Comparison of ENCODE assay signal across 24 cellular contexts in the genomic region with DNA sequence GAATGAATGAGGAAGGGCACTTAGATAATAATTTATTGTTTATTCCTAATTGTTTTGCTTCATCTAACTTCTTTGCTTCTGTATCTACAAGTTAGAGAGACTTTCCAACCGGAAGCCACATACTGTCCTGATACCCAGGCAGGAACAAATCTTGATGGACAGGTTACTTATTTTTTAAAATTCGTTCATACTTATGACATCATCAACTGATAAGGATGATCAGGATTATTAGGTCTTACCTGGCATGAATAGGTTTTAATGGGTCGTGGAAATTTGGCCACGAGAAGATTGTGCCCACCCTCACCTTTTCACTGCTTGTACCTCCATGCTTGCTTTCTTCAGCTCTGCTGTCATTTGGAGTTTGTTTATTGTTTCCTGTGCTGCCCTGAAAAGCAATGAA. TPM values are rescaled to one million over a fixed set of nuclear protein-coding genes. Genes with fewer than 3 reads are reported as not detected.
DNase-seq lines count a peak whose midpoint lies in the region; ATAC-seq and TF ChIP-seq lines count a peak whose summit lies in the region.
"Had no signal": no experiment of that assay in that cellular context is flagged by ENCODE, and none has a peak within 500 bp of the region (broad histone marks: within the 10 kb centered on the region; RNA-seq: fewer than 3 reads in every experiment).

No MANE protein-coding gene starts in this region.

- H3K9me2 ChIP-seq in GM23338 (ENCODE audit: insufficient read depth): no peaks in the 10 kb centered on the region

- CTCF ChIA-PET in HEK293 (lab: Yijun Ruan, JAX): interaction anchor here (1.4 kb wide), 1 partner anchor 20 kb away, joined by 5 read pairs; no protein-coding TSS in a partner anchor

- no peak overlapping the region for H3K4me3 ChIP-seq in GM23338
- H3K4me3 ChIP-seq in HEK293 (ENCODE audit: low read depth, low read length): no peak overlapping the region
- no peak overlapping the region for H3K4me3 ChIP-seq in neural progenitor cell
- H3K4me3 ChIP-seq: BLaER1 had no signal

- H3K4me2 ChIP-seq in GM23338: no peak overlapping the region
- no peak overlapping the region for H3K4me2 ChIP-seq in neural progenitor cell
- H3K4me2 ChIP-seq: BLaER1 had no signal

- ATAC-seq in GM23338: no peak

- peaks cover under 1% of the 10 kb centered on the region; the same call in 1 of the 3 replicates for H3K9me3 Mint-ChIP-seq in GM23338
- H3K9me3 Mint-ChIP-seq in neural progenitor cell: peaks cover 4% of the 10 kb centered on the region
- no peaks in the 10 kb centered on the region for H3K9me3 Mint-ChIP-seq in activated CD4-positive, alpha-beta T cell treated with anti-CD3 and anti-CD28 coated beads, Interleukin-2, amount 10 ng/mL, durations not matched to agents 24 days and 14 days

- peak overlapping the region; percentile 81; the same call in 1 of the 2 replicates for H2AFZ ChIP-seq in GM23338
- H2AFZ ChIP-seq in neural progenitor cell (replicated peaks): peak overlapping the region; percentile 86

- no peaks in the 10 kb centered on the region for H3K36me3 Mint-ChIP-seq in GM23338 (ENCODE audit: low read depth)
- H3K36me3 Mint-ChIP-seq in neural progenitor cell: no peaks in the 10 kb centered on the region
- no peaks in the 10 kb centered on the region for H3K36me3 Mint-ChIP-seq in activated CD4-positive, alpha-beta T cell treated with anti-CD3 and anti-CD28 coated beads, Interleukin-2, amount 10 ng/mL, durations not matched to agents 24 days and 14 days (ENCODE audit: low read depth)
- H3K36me3 Mint-ChIP-seq: CD14-positive monocyte; CD4-positive, alpha-beta memory T cell; CD4-positive, CD25-positive, alpha-beta regulatory T cell had no signal

- H3K27ac ChIP-seq in GM23338 (ENCODE audit: low read depth): no peak overlapping the region
- no peak overlapping the region for H3K27ac ChIP-seq in HEK293 (ENCODE audit: extremely low read depth, low read depth, low read length)
- H3K27ac ChIP-seq in neural progenitor cell: no peak overlapping the region
- H3K27ac ChIP-seq: BLaER1 had no signal

- intact Hi-C loops in activated CD4-positive, alpha-beta T cell treated with anti-CD3 and anti-CD28 coated beads, Interleukin-2, amount 10 ng/mL, durations not matched to agents 24 days and 14 days (cut with micrococcal nuclease): no loop called here

- H3F3A ChIP-seq in GM23338 (replicated peaks; ENCODE audit: low read depth) (no peaks in the 10 kb centered on the region), neural progenitor cell (ENCODE audit: low read depth) (no peaks in the 10 kb centered on the region)

- no peaks in the 10 kb centered on the region for H3K4me1 ChIP-seq in GM23338 (ENCODE audit: insufficient read depth)
- H3K4me1 ChIP-seq in HEK293 (ENCODE audit: control insufficient read depth, insufficient read depth, low read length): no peaks in the 10 kb centered on the region
- no peaks in the 10 kb centered on the region for H3K4me1 ChIP-seq in neural progenitor cell
- H3K4me1 ChIP-seq: BE2C, BLaER1 had no signal

- H3K4me3 Mint-ChIP-seq in GM23338 (no peak overlapping the region), neural progenitor cell (no peak overlapping the region)
- H3K4me3 Mint-ChIP-seq in activated CD4-positive, alpha-beta T cell treated with anti-CD3 and anti-CD28 coated beads, Interleukin-2, amount 10 ng/mL, durations not matched to agents 24 days and 14 days: no peak overlapping the region
- H3K4me3 Mint-ChIP-seq: CD14-positive monocyte; CD4-positive, alpha-beta memory T cell; CD4-positive, CD25-positive, alpha-beta regulatory T cell; CD8-positive, alpha-beta memory T cell had no signal

- H3K4me1 Mint-ChIP-seq in GM23338 (no peaks in the 10 kb centered on the region), neural progenitor cell (no peaks in the 10 kb centered on the region)
- no peaks in the 10 kb centered on the region for H3K4me1 Mint-ChIP-seq in activated CD4-positive, alpha-beta T cell treated with anti-CD3 and anti-CD28 coated beads, Interleukin-2, amount 10 ng/mL, durations not matched to agents 24 days and 14 days
- H3K4me1 Mint-ChIP-seq: CD14-positive monocyte; CD4-positive, alpha-beta memory T cell; CD4-positive, CD25-positive, alpha-beta regulatory T cell; CD8-positive, alpha-beta memory T cell had no signal

- no peak overlapping the region for H3K9ac ChIP-seq in neural progenitor cell
- H3K9ac ChIP-seq: BLaER1 had no signal

- TF ChIP-seq CTCF in GM23338 (conservative IDR thresholded peaks at IDR 0.05; ENCODE audit: low read depth in 2 of 2) (no peak), HEK293 (tag by site-specific recombination; IDR thresholded peaks at IDR 0.05) (no peak), neural progenitor cell (IDR thresholded peaks at IDR 0.05) (no peak)

- no peaks in the 10 kb centered on the region for H3K27me3 ChIP-seq in GM23338 (ENCODE audit: insufficient read depth)
- H3K27me3 ChIP-seq in neural progenitor cell: no peaks in the 10 kb centered on the region
- H3K27me3 ChIP-seq: BLaER1 had no signal

- no peak for DNase-seq in GM23338 (ENCODE audit: low spot score)
- DNase-seq in neural progenitor cell (ENCODE audit: low spot score): no peak
- DNase-seq in cortex of kidney (lab: John Stamatoyannopoulos, UW): no peak
- no peak for DNase-seq in activated CD4-positive, alpha-beta T cell treated with anti-CD3 and anti-CD28 coated beads, Interleukin-2, amount 10 ng/mL, durations not matched to agents 24 days and 14 days
- DNase-seq: 8988T; ACHN; BE2C; C1 segment of cervical spinal cord; CD4-positive, alpha-beta memory T cell; CD4-positive, CD25-positive, alpha-beta regulatory T cell; CD8-positive, alpha-beta memory T cell; COR-L47; DMS 273 treated with DMSO at 0.1 percent for 48 hours; DMS153; DMS53; DMS79; DND-41; EL; GDM1 had no signal

- POLR2A ChIA-PET in HEK293 (lab: Yijun Ruan, JAX): no interaction called here

- H3K9me3 ChIP-seq in HEK293 (ENCODE audit: control insufficient read depth, insufficient read depth, low read depth, low read length) (no peaks in the 10 kb centered on the region), neural progenitor cell (ENCODE audit: low read depth) (peaks cover 5% of the 10 kb centered on the region)
- H3K9me3 ChIP-seq: BE2C had no signal

- no peaks in the 10 kb centered on the region for H4K20me1 ChIP-seq in GM23338 (replicated peaks; ENCODE audit: insufficient read depth)
- H4K20me1 ChIP-seq in neural progenitor cell (ENCODE audit: low read depth): no peaks in the 10 kb centered on the region
- H4K20me1 ChIP-seq: BLaER1 had no signal

- H3K27me3 Mint-ChIP-seq in GM23338 (ENCODE audit: insufficient read depth, low read depth, poor library complexity) (peaks cover 2% of the 10 kb centered on the region), neural progenitor cell (ENCODE audit: insufficient read depth, low read depth) (no peaks in the 10 kb centered on the region)
- H3K27me3 Mint-ChIP-seq in activated CD4-positive, alpha-beta T cell treated with anti-CD3 and anti-CD28 coated beads, Interleukin-2, amount 10 ng/mL, durations not matched to agents 24 days and 14 days: peaks cover 12% of the 10 kb centered on the region

- H3K36me3 ChIP-seq in GM23338 (ENCODE audit: insufficient read depth) (no peaks in the 10 kb centered on the region), HEK293 (ENCODE audit: control insufficient read depth in 2 of 2, insufficient read depth in 1 of 2, low read length in 2 of 2) (no peaks in the 10 kb centered on the region), neural progenitor cell (no peaks in the 10 kb centered on the region)
- H3K36me3 ChIP-seq: BE2C, BLaER1 had no signal

- no peaks in the 10 kb centered on the region for H3K79me2 ChIP-seq in GM23338 (replicated peaks; ENCODE audit: insufficient read depth)
- no peaks in the 10 kb centered on the region for H3K79me2 ChIP-seq in neural progenitor cell (ENCODE audit: low read depth)

- H3K27ac Mint-ChIP-seq in GM23338 (no peak overlapping the region), neural progenitor cell (no peak overlapping the region)
- H3K27ac Mint-ChIP-seq in activated CD4-positive, alpha-beta T cell treated with anti-CD3 and anti-CD28 coated beads, Interleukin-2, amount 10 ng/mL, durations not matched to agents 24 days and 14 days: no peak overlapping the region
- H3K27ac Mint-ChIP-seq: CD14-positive monocyte; CD4-positive, alpha-beta memory T cell; CD4-positive, CD25-positive, alpha-beta regulatory T cell had no signal

TF ChIP-seq in HEK293, 187 proteins besides CTCF, POLR2A, EP300 and RAD21 (continues in another document):
- TF ChIP-seq, protein P1, sequence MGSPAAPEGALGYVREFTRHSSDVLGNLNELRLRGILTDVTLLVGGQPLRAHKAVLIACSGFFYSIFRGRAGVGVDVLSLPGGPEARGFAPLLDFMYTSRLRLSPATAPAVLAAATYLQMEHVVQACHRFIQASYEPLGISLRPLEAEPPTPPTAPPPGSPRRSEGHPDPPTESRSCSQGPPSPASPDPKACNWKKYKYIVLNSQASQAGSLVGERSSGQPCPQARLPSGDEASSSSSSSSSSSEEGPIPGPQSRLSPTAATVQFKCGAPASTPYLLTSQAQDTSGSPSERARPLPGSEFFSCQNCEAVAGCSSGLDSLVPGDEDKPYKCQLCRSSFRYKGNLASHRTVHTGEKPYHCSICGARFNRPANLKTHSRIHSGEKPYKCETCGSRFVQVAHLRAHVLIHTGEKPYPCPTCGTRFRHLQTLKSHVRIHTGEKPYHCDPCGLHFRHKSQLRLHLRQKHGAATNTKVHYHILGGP (tag by site-specific recombination; IDR thresholded peaks at IDR 0.05): no peak
- TF ChIP-seq ZNF426 (tag by site-specific recombination; IDR thresholded peaks at IDR 0.05): no peak
- TF ChIP-seq ZNF701 (tag by site-specific recombination; IDR thresholded peaks at IDR 0.05): no peak
- no peak for TF ChIP-seq ZFHX2 (tag by site-specific recombination; conservative IDR thresholded peaks at IDR 0.05)
- TF ChIP-seq PRDM1 (tag by site-specific recombination; IDR thresholded peaks at IDR 0.05): no peak

RNA-seq across cellular contexts. Expression of a gene that starts 39.3 kb away (rescaled TPM):
- total RNA-seq in GM23338 (2014; rRNA removed; shearing (Covaris generic)): 31.1 and 35.4 TPM in 2 replicates
- 458 and 475 TPM in 2 replicates for polyA plus RNA-seq in GM23338 (2016; fragmentation: Nextera tagmentation; extraction: Ambion mirVana)
- total RNA-seq in neural progenitor cell (ENCODE audit: low replicate concordance): 37.0 and 49.7 TPM in 2 replicates
- total RNA-seq in activated CD4-positive, alpha-beta T cell treated with anti-CD3 and anti-CD28 coated beads, Interleukin-2, amount 10 ng/mL, durations not matched to agents 24 days and 14 days: 64.3 and 68.8 TPM in 2 replicates

RNA-seq across cellular contexts. Expression of a gene that starts 44.3 kb away (rescaled TPM):
- not detected in 2 replicates for total RNA-seq in GM23338 (2014; rRNA removed; shearing (Covaris generic))
- polyA plus RNA-seq in GM23338 (2016; fragmentation: Nextera tagmentation; extraction: Ambion mirVana): not detected in 2 replicates
- total RNA-seq in neural progenitor cell (ENCODE audit: low replicate concordance): 0.12 and 0.13 TPM in 2 replicates
- not detected in 2 replicates for total RNA-seq in activated CD4-positive, alpha-beta T cell treated with anti-CD3 and anti-CD28 coated beads, Interleukin-2, amount 10 ng/mL, durations not matched to agents 24 days and 14 days
- total RNA-seq: CD4-positive, CD25-positive, alpha-beta regulatory T cell; G401 had no signal
- polyA plus RNA-seq: AG04450; CD14-positive monocyte; CD4-positive, CD25-positive, alpha-beta regulatory T cell; CD8-positive, alpha-beta memory T cell had no signal

RNA-seq across cellular contexts. Expression of a gene that starts 45.0 kb away (rescaled TPM):
- 0.19 and 0.21 TPM in 2 replicates for total RNA-seq in GM23338 (2014; rRNA removed; shearing (Covaris generic))
- polyA plus RNA-seq in GM23338 (2016; fragmentation: Nextera tagmentation; extraction: Ambion mirVana): 0.24 TPM in 1 of 2 replicates, not detected in the other
- total RNA-seq in neural progenitor cell (ENCODE audit: low replicate concordance): 1.1 and 2.2 TPM in 2 replicates
- 0.21 and 0.54 TPM in 2 replicates for total RNA-seq in activated CD4-positive, alpha-beta T cell treated with anti-CD3 and anti-CD28 coated beads, Interleukin-2, amount 10 ng/mL, durations not matched to agents 24 days and 14 days
